Comparison of ENCODE assay signal across 14 cellular contexts in the genomic region with DNA sequence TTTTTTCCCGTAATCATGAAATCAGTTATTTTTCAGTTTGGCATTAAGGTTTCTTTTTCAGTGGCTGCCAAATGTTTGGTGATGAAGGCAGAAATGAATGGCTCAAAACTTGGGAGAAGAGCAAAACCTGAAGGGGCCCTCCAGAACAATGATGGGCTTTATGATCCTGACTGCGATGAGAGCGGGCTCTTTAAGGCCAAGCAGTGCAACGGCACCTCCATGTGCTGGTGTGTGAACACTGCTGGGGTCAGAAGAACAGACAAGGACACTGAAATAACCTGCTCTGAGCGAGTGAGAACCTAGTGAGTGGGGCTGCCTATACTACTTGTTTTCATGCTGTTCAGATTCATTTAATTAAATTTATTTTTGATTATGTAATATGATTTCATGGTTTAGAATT. TPM values are rescaled to one million over a fixed set of nuclear protein-coding genes. Genes with fewer than 3 reads are reported as not detected.
DNase-seq lines count a peak whose midpoint lies in the region; ATAC-seq lines count a peak whose summit lies in the region.
"Had no signal": no experiment of that assay in that cellular context is flagged by ENCODE, and none has a peak within 500 bp of the region (broad histone marks: within the 10 kb centered on the region; RNA-seq: fewer than 3 reads in every experiment).

No MANE protein-coding gene starts in this region.

- H3K27me3 ChIP-seq in duodenal mucosa (ENCODE audit: control insufficient read depth in 1 of 2, insufficient read depth in 2 of 2, low read length in 2 of 2): no peaks in the 10 kb centered on the region
- peaks cover 0 to 3% of the 10 kb centered on the region in 2 donors for H3K27me3 ChIP-seq in mucosa of rectum (ENCODE audit: control insufficient read depth in 2 of 2, insufficient read depth in 2 of 2, low read length in 2 of 2)

- peak overlapping the region; percentile 69 to 84 for H3K4me3 ChIP-seq in duodenal mucosa (ENCODE audit: low read depth in 1 of 2, low read length in 2 of 2)
- H3K4me3 ChIP-seq in mucosa of rectum (ENCODE audit: low read length in 2 of 2): peak overlapping the region; percentile 80 to 81
- H3K4me3 ChIP-seq: esophagus muscularis mucosa, lung, spleen had no signal

- H3K9ac ChIP-seq in duodenal mucosa (ENCODE audit: low read depth in 1 of 2, low read length in 2 of 2) (peak overlapping the region; percentile 21 to 39), mucosa of rectum (ENCODE audit: low read depth in 1 of 2, low read length in 2 of 2) (peak overlapping the region in 1 of 2 donors; percentile 100)

- H3K27ac ChIP-seq in duodenal mucosa (ENCODE audit: low read depth, low read length): no peak overlapping the region
- H3K27ac ChIP-seq in mucosa of rectum (ENCODE audit: low read depth in 2 of 2, low read length in 2 of 2): peak overlapping the region in 1 of 2 donors; percentile 62
- H3K27ac ChIP-seq: esophagus muscularis mucosa, spleen had no signal

- ATAC-seq in HG02571 (IDR thresholded peaks at IDR 0.05; ENCODE audit: unreplicated experiment): no peak

- DNase-seq in ELF-1 (ENCODE audit: low read depth, low spot score) (peak; percentile 58), NCI-H345 (lab: John Stamatoyannopoulos, UW) (peak; percentile 26), DMS114 treated with DMSO at 0.1 percent for 48 hours (lab: John Stamatoyannopoulos, UW; ENCODE audit: unreplicated experiment) (no peak), T-helper 2 cell (no peak), ureter (ENCODE audit: low spot score) (no peak)
- DNase-seq: activated CD4-positive, alpha-beta memory T cell treated with anti-CD3 and anti-CD28 coated beads for 36 hours; amniotic stem cell; KBM-7; spleen had no signal

- H3K36me3 ChIP-seq in duodenal mucosa (ENCODE audit: control insufficient read depth in 1 of 2, insufficient read depth in 2 of 2, low read length in 2 of 2) (peaks cover 17 to 30% of the 10 kb centered on the region in 2 donors), mucosa of rectum (ENCODE audit: control insufficient read depth in 2 of 2, insufficient read depth in 2 of 2, low read length in 2 of 2) (peaks cover 11 to 50% of the 10 kb centered on the region in 2 donors)
- H3K36me3 ChIP-seq: esophagus muscularis mucosa, spleen had no signal

- H3K9me3 ChIP-seq in duodenal mucosa (ENCODE audit: control insufficient read depth in 1 of 2, low read length in 2 of 2): no peaks in the 10 kb centered on the region
- H3K9me3 ChIP-seq in mucosa of rectum (ENCODE audit: control insufficient read depth in 2 of 2, low read length in 2 of 2): no peaks in the 10 kb centered on the region
- H3K9me3 ChIP-seq: esophagus muscularis mucosa, spleen had no signal

- H3K4me1 ChIP-seq in duodenal mucosa (ENCODE audit: control insufficient read depth in 1 of 2, insufficient read depth in 2 of 2, low read length in 2 of 2): peaks cover under 1 to 3% of the 10 kb centered on the region in 2 donors
- H3K4me1 ChIP-seq in mucosa of rectum (ENCODE audit: control insufficient read depth in 2 of 2, insufficient read depth in 2 of 2, low read length in 2 of 2): peaks cover 4 to 15% of the 10 kb centered on the region in 2 donors

RNA-seq across cellular contexts. Expression of gene EPCAM, which starts 4.6 kb away (rescaled TPM):
- total RNA-seq in ureter: 59.9 TPM
- total RNA-seq: esophagus muscularis mucosa had no signal

RNA-seq across cellular contexts. Expression of gene MSH2, which starts 29.2 kb away (rescaled TPM):
- 18.6 TPM for total RNA-seq in ureter

Comparison
In these comparisons a context has a peak if more than half of its experiments do, and no peak if none do; other contexts are left out.
1. DNase-seq: peak in ELF-1 (single experiment) and NCI-H345 (single experiment); none in DMS114 treated with DMSO at 0.1 percent for 48 hours (single experiment), T-helper 2 cell (0 of 5) and ureter (single experiment).